8 cellular contexts compared by ENCODE assay signal in the genomic region with DNA sequence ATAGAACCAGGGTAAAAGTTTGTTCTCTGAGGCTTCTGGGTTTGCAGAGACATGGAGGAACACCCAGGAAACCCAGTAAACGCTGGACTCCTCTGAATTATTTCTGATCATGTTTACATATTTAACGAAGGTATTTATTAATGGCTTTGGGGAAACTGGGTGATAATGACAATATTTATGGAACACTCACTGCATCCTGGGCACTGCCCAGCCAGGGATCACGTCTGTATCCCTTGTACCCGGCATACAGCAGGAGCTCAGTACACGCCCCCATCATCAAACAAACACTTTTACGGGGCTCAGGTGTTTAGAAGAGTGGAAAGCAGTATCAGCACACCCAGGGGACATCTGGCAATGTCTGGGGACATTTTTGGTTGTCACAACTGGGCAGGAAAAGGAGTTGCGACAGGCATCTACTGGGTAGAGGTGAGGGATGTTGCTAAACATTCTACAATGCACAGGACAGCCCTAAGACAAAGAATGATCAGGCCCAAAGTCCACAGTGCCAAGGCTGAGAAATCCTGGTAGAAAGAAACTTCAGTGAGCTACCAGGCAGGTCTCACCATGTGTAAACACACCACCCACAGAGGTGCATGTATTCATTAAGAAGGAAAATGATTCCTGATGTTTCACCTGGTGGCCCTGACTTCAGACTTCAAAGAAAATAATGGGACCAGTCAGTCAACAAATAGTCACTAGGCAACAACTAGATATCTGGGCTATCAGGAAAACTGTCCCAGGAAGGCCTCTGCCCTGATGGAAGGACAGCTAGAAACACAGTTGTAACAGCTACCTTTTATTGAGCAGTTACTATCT. TPM values are rescaled to one million over a fixed set of nuclear protein-coding genes. Genes with fewer than 3 reads are reported as not detected.
DNase-seq lines count a peak whose midpoint lies in the region; ATAC-seq and TF ChIP-seq lines count a peak whose summit lies in the region.

No MANE protein-coding gene starts in this region.

- DNase-seq in cardiac muscle cell (ENCODE audit: low read depth in 1 of 2, low spot score in 1 of 2) (no peak), Right ventricle myocardium inferior (ENCODE audit: missing footprints) (no peak), mesenchymal stem cell (no peak), upper lobe of left lung (peak in 1 of 2 donors; percentile 49), CD1c-positive myeloid dendritic cell (ENCODE audit: extremely low spot score) (no peak), dermis blood vessel endothelial cell (no peak)

- H2BK15ac ChIP-seq in mesenchymal stem cell (ENCODE audit: low read depth, poor library complexity, severe bottlenecking), result no peak overlapping the region

- H4K8ac ChIP-seq in mesenchymal stem cell (ENCODE audit: low read length), result peak overlapping the region; percentile 12

- H3K27me3 ChIP-seq in cardiac muscle cell (no peaks in the 10 kb centered on the region), mesenchymal stem cell (ENCODE audit: control insufficient read depth in 1 of 2, insufficient read depth in 1 of 2, low read length in 2 of 2) (no peaks in the 10 kb centered on the region), upper lobe of left lung (no peaks in the 10 kb centered on the region)

- H3K4me1 ChIP-seq in cardiac muscle cell (ENCODE audit: low read depth) (peaks cover 40% of the 10 kb centered on the region), mesenchymal stem cell (ENCODE audit: control insufficient read depth, insufficient read depth, low read depth, low read length) (peaks cover 38% of the 10 kb centered on the region), upper lobe of left lung (peaks cover 55 to 85% (median 67%) of the 10 kb centered on the region in 4 donors)

- H3K27ac ChIP-seq in cardiac muscle cell, result peak overlapping the region; percentile 97
- peak overlapping the region; percentile 98 for H3K27ac ChIP-seq in angular gyrus (ENCODE audit: low read depth, low read length)
- no peak overlapping the region for H3K27ac ChIP-seq in mesenchymal stem cell (ENCODE audit: low read length, poor library complexity, severe bottlenecking)
- peak overlapping the region; percentile 93 to 99 (median 98) for H3K27ac ChIP-seq in upper lobe of left lung

- H3K79me1 ChIP-seq in mesenchymal stem cell (replicated peaks; ENCODE audit: low read length, poor library complexity, severe bottlenecking), result peaks cover 11% of the 10 kb centered on the region

- H2AK5ac ChIP-seq in mesenchymal stem cell (ENCODE audit: low read length, severe bottlenecking), result peak overlapping the region; percentile 37

- TF ChIP-seq CTCF in cardiac muscle cell (IDR thresholded peaks at IDR 0.05; ENCODE audit: low read depth, low read length), result no peak
- no peak for TF ChIP-seq CTCF in upper lobe of left lung (IDR thresholded peaks at IDR 0.05)

- H2BK120ac ChIP-seq in mesenchymal stem cell (ENCODE audit: low read depth, low read length), result no peak overlapping the region

- H3K36me3 ChIP-seq in cardiac muscle cell (no peaks in the 10 kb centered on the region), mesenchymal stem cell (ENCODE audit: control insufficient read depth in 1 of 2, insufficient read depth in 2 of 2, low read depth in 1 of 2, low read length in 2 of 2) (peaks cover 0 to 4% of the 10 kb centered on the region in 2 experiments), upper lobe of left lung (no peaks in the 10 kb centered on the region)

- no peak for TF ChIP-seq POLR2A in upper lobe of left lung (IDR thresholded peaks at IDR 0.05)

- no peak overlapping the region for H2AFZ ChIP-seq in mesenchymal stem cell (ENCODE audit: low read depth, low read length)

- WGBS in mesenchymal stem cell, result 96% methylated on average over 5 of the region's 7 CpGs
- WGBS in upper lobe of left lung, 2 donors, result 54 to 57% methylated on average over 7 of the region's 7 CpGs

- H3K18ac ChIP-seq in mesenchymal stem cell (ENCODE audit: low read depth in 1 of 2, low read length in 2 of 2), result peak overlapping the region; percentile 69 to 73

- H3K14ac ChIP-seq in mesenchymal stem cell (ENCODE audit: low read length in 2 of 2), result no peak overlapping the region

- intact Hi-C loops in Right ventricle myocardium inferior (cut with DNase I), result no loop called here

- H4K91ac ChIP-seq in mesenchymal stem cell (ENCODE audit: low read length), result no peak overlapping the region

- H3K4ac ChIP-seq in mesenchymal stem cell (ENCODE audit: low read depth in 1 of 2, low read length in 2 of 2), result peak overlapping the region in 1 of 2 experiments; percentile 40

- H3K4me2 ChIP-seq in mesenchymal stem cell (ENCODE audit: low read length, poor library complexity, severe bottlenecking), result no peak overlapping the region

- H3K9ac ChIP-seq in mesenchymal stem cell (ENCODE audit: low read length), result no peak overlapping the region

- no peaks in the 10 kb centered on the region for H3K9me3 ChIP-seq in cardiac muscle cell (ENCODE audit: low read depth)
- no peaks in the 10 kb centered on the region for H3K9me3 ChIP-seq in mesenchymal stem cell (ENCODE audit: control insufficient read depth, low read length)
- H3K9me3 ChIP-seq in upper lobe of left lung, result no peaks in the 10 kb centered on the region

- no peak overlapping the region for H3K23ac ChIP-seq in mesenchymal stem cell (ENCODE audit: low read length in 2 of 2)

- no peak overlapping the region for H3K4me3 ChIP-seq in cardiac muscle cell
- no peak overlapping the region for H3K4me3 ChIP-seq in mesenchymal stem cell (ENCODE audit: insufficient read depth in 1 of 2, low read depth in 1 of 2, low read length in 2 of 2)
- H3K4me3 ChIP-seq in upper lobe of left lung, result no peak overlapping the region

- ATAC-seq in Right ventricle myocardium inferior (no peak), upper lobe of left lung (ENCODE audit: low FRiP score in 2 of 2) (no peak), GM19328 (IDR thresholded peaks at IDR 0.05; ENCODE audit: unreplicated experiment) (no peak)

- peak overlapping the region in 1 of 2 experiments; percentile 60 for H2BK12ac ChIP-seq in mesenchymal stem cell (ENCODE audit: low read length in 2 of 2)

- no peak overlapping the region for H2BK5ac ChIP-seq in mesenchymal stem cell (ENCODE audit: low read depth, low read length, poor library complexity, severe bottlenecking)

- no peak for TF ChIP-seq EP300 in upper lobe of left lung (IDR thresholded peaks at IDR 0.05)

RNA-seq across cellular contexts. Expression of a gene that starts 35.3 kb away (rescaled TPM):
- total RNA-seq in cardiac muscle cell (33.0 and 45.0 TPM in 2 replicates), Right ventricle myocardium inferior (36.1 TPM), upper lobe of left lung (100 to 1,000 TPM in 1 of 6 donors, 10 to 100 TPM in 5; 24.6 to 120 (median 51.8) TPM), dermis blood vessel endothelial cell (35.9 and 59.4 TPM in 2 replicates)
- 27.5 and 27.6 TPM in 2 replicates for polyA plus RNA-seq in cardiac muscle cell
- 21.6 TPM for polyA plus RNA-seq in mesenchymal stem cell (2013, experiment 1 of 2)
- 24.4 TPM for polyA plus RNA-seq in mesenchymal stem cell (2013, experiment 2 of 2)
